15 cellular contexts compared by ENCODE assay signal in the genomic region with DNA sequence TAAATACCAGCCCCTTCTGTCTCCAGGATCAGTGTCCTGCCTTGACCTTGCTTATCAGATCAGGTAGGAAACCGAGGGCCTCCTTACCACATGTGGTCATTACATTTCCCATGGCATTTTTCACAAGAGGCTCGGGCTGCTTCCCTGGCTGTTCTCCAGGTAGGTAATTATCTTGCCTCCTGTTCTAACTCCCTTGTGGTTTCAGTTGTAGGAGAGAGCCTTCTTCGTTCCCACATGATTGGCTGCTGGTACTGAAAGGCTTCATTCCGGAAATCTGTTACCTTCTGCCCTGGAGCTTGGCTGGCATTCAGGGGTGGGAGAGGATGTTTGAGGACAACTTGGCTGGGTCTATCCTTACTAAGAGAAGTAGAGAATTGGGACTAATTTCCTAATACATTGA. TPM values are rescaled to one million over a fixed set of nuclear protein-coding genes. Genes with fewer than 3 reads are reported as not detected.
DNase-seq lines count a peak whose midpoint lies in the region; ATAC-seq lines count a peak whose summit lies in the region.
"Had no signal": no experiment of that assay in that cellular context is flagged by ENCODE, and none has a peak within 500 bp of the region (broad histone marks: within the 10 kb centered on the region; RNA-seq: fewer than 3 reads in every experiment).

No MANE protein-coding gene starts in this region.

- no peaks in the 10 kb centered on the region for H3K36me3 Mint-ChIP-seq in T-cell
- H3K36me3 Mint-ChIP-seq: activated naive CD4-positive, alpha-beta T cell treated with anti-CD3 and anti-CD28 coated beads, Interleukin-2, amount 50 U/mL, for 24 hours; immature natural killer cell had no signal

- no peak overlapping the region for H3K4me3 Mint-ChIP-seq in T-cell
- H3K4me3 Mint-ChIP-seq: activated naive CD4-positive, alpha-beta T cell treated with anti-CD3 and anti-CD28 coated beads, Interleukin-2, amount 50 U/mL, for 24 hours; immature natural killer cell had no signal

- no peaks in the 10 kb centered on the region for H3K4me1 Mint-ChIP-seq in T-cell
- H3K4me1 Mint-ChIP-seq: activated naive CD4-positive, alpha-beta T cell treated with anti-CD3 and anti-CD28 coated beads, Interleukin-2, amount 50 U/mL, for 24 hours; immature natural killer cell had no signal

- CTCF ChIA-PET in T-cell (lab: Charles Lee) = no interaction called here

- ATAC-seq in T-cell (replicated peaks in 1 of 4) = no peak
- ATAC-seq in GM21528 (IDR thresholded peaks at IDR 0.05; ENCODE audit: low FRiP score, unreplicated experiment) = no peak
- ATAC-seq: activated CD4-positive, CD25-positive, alpha-beta regulatory T cell treated with anti-CD3 and anti-CD28 coated beads, Interleukin-2, amount 50 U/mL, for 24 hours; gastroesophageal sphincter had no signal

- POLR2A ChIA-PET in T-cell (lab: Charles Lee) = no interaction called here

- no peak overlapping the region for H3K27ac Mint-ChIP-seq in T-cell
- H3K27ac Mint-ChIP-seq: activated naive CD4-positive, alpha-beta T cell treated with anti-CD3 and anti-CD28 coated beads, Interleukin-2, amount 50 U/mL, for 24 hours; immature natural killer cell had no signal

- H3K27me3 Mint-ChIP-seq in T-cell = peaks cover 25 to 28% of the 10 kb centered on the region in 2 donors

- DNase-seq in DMS 273 treated with DMSO at 0.1 percent for 48 hours (lab: John Stamatoyannopoulos, UW) (peak; percentile 95), NCI-H1436 (lab: John Stamatoyannopoulos, UW) (peak; percentile 79), NCI-H524 (lab: John Stamatoyannopoulos, UW) (peak; percentile 96 to 97), astrocyte of the hippocampus (ENCODE audit: low read depth, low spot score) (peak; percentile 7), DMS53 treated with DMSO at 0.1 percent for 48 hours (lab: John Stamatoyannopoulos, UW; ENCODE audit: unreplicated experiment) (no peak), kidney glomerular epithelial cell (lab: John Stamatoyannopoulos, UW) (no peak), T-cell (no peak)
- DNase-seq: activated CD8-positive, alpha-beta memory T cell treated with anti-CD3 and anti-CD28 coated beads, Interleukin-2, amount 50 U/mL, for 48 hours; immature natural killer cell; ovary; spleen had no signal

- peaks cover 0 to 3% (median 0%) of the 10 kb centered on the region in 3 donors for H3K9me3 Mint-ChIP-seq in T-cell
- H3K9me3 Mint-ChIP-seq: activated naive CD4-positive, alpha-beta T cell treated with anti-CD3 and anti-CD28 coated beads, Interleukin-2, amount 50 U/mL, for 24 hours; immature natural killer cell had no signal

RNA-seq across cellular contexts. Expression of a gene that starts 46.8 kb away (rescaled TPM):
- total RNA-seq in T-cell = 100 to 1,000 TPM in 3 of 5 donors, 10 to 100 TPM in 2; 90.8 to 183 (median 112) TPM

Comparison
In these comparisons a context has a peak if more than half of its experiments do, and no peak if none do; other contexts are left out.
1. DNase-seq: peak in DMS 273 treated with DMSO at 0.1 percent for 48 hours (single experiment), NCI-H1436 (single experiment), NCI-H524 (2 of 2) and astrocyte of the hippocampus (single experiment); none in DMS53 treated with DMSO at 0.1 percent for 48 hours (single experiment), kidney glomerular epithelial cell (single experiment) and T-cell (0 of 34).